Comparison of ENCODE assay signal across 18 cellular contexts in the genomic region with DNA sequence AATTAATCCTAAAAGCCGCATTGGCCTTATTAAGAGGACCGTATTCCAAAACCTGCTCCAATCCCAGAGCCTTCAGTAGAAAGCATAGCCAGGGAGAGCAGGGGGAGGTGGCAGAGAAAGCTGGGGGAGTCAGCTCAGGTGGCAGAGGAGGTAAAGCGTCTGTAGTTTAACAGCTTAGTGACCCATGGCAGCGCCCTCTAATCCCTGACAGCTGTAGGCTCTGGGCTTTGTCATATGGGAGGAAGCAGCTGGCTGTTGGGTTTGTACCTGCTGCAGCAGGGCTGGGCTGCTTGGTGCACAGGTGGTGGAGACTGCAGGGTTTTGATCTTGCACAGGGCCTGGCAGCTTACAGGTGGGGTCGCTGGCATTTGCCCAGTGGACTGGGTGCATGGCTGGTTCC.
"Had no signal": no experiment of that assay in that cellular context is flagged by ENCODE, and none has a peak within 500 bp of the region (broad histone marks: within the 10 kb centered on the region; RNA-seq: fewer than 3 reads in every experiment).

No MANE protein-coding gene starts in this region.

- H3K36me3 Mint-ChIP-seq: stimulated activated naive B cell treated with anti-CD40 and anti-IgM and Interleukin-4, amounts not matched to agents 10 μg/mL and 1 μg/mL and 100 μg/mL, for 72 hours had no signal

- H2AFZ ChIP-seq: parathyroid adenoma had no signal

- H3K9me3 ChIP-seq: thyroid gland had no signal

- H3K27ac Mint-ChIP-seq: activated T-cell treated with anti-CD3 and anti-CD28 coated beads, Interleukin-2, amount 50 U/mL, for 24 hours; stimulated activated naive B cell treated with anti-CD40 and anti-IgM and Interleukin-4, amounts not matched to agents 10 μg/mL and 1 μg/mL and 100 μg/mL, for 72 hours had no signal

- H3K27ac ChIP-seq: gastroesophageal sphincter, heart right ventricle, parathyroid adenoma, thyroid gland had no signal

- H3K9ac ChIP-seq: parathyroid adenoma had no signal

- H3K9me3 Mint-ChIP-seq: activated T-cell treated with anti-CD3 and anti-CD28 coated beads, Interleukin-2, amount 50 U/mL, for 24 hours had no signal

- DNase-seq: activated CD4-positive, alpha-beta T cell treated with anti-CD3 and anti-CD28 coated beads, Interleukin-2, amount 50 U/mL, for 48 hours; activated CD4-positive, CD25-positive, alpha-beta regulatory T cell treated with anti-CD3 and anti-CD28 coated beads, Interleukin-2, amount 50 U/mL, for 72 hours; activated effector memory CD4-positive, alpha-beta T cell treated with Interleukin-2 at 50 U/mL for 16 hours; activated naive CD4-positive, alpha-beta T cell treated with anti-CD3 and anti-CD28 coated beads, Interleukin-2, amount 50 U/mL, for 16 hours; activated T-cell treated with anti-CD3 and anti-CD28 coated beads, Interleukin-2, amount 50 U/mL, for 24 hours; heart right ventricle; mammary epithelial cell; stimulated activated CD4-positive, alpha-beta T cell treated with anti-CD3 and anti-CD28 coated beads, Interleukin-4, amount 100 ng/mL, for 1 hour; stimulated activated naive B cell treated with anti-CD40 and anti-IgM and Interleukin-4, amounts not matched to agents 10 μg/mL and 1 μg/mL and 100 μg/mL, for 72 hours; T-helper 9 cell; thyroid gland had no signal

- H3K36me3 ChIP-seq: gastroesophageal sphincter, heart right ventricle, thyroid gland had no signal

- ATAC-seq: gastroesophageal sphincter; heart right ventricle; left lobe of liver; stimulated activated naive B cell treated with anti-CD40 and anti-IgM and Interleukin-4, amounts not matched to agents 10 μg/mL and 1 μg/mL and 100 μg/mL, for 72 hours had no signal

- H3K4me3 ChIP-seq: gastroesophageal sphincter, heart right ventricle, thyroid gland had no signal

- FAIRE-seq: astrocyte, bronchial epithelial cell, endometrium, islet of Langerhans had no signal

- H3K4me3 Mint-ChIP-seq: activated T-cell treated with anti-CD3 and anti-CD28 coated beads, Interleukin-2, amount 50 U/mL, for 24 hours; stimulated activated naive B cell treated with anti-CD40 and anti-IgM and Interleukin-4, amounts not matched to agents 10 μg/mL and 1 μg/mL and 100 μg/mL, for 72 hours had no signal

- H3K4me1 ChIP-seq: gastroesophageal sphincter, heart right ventricle, parathyroid adenoma, thyroid gland had no signal

- H3K79me2 ChIP-seq: parathyroid adenoma had no signal

- H3K27me3 ChIP-seq: thyroid gland had no signal

- H3K4me1 Mint-ChIP-seq: stimulated activated naive B cell treated with anti-CD40 and anti-IgM and Interleukin-4, amounts not matched to agents 10 μg/mL and 1 μg/mL and 100 μg/mL, for 72 hours had no signal
